1 cellular context compared by ENCODE assay signal in the genomic region with DNA sequence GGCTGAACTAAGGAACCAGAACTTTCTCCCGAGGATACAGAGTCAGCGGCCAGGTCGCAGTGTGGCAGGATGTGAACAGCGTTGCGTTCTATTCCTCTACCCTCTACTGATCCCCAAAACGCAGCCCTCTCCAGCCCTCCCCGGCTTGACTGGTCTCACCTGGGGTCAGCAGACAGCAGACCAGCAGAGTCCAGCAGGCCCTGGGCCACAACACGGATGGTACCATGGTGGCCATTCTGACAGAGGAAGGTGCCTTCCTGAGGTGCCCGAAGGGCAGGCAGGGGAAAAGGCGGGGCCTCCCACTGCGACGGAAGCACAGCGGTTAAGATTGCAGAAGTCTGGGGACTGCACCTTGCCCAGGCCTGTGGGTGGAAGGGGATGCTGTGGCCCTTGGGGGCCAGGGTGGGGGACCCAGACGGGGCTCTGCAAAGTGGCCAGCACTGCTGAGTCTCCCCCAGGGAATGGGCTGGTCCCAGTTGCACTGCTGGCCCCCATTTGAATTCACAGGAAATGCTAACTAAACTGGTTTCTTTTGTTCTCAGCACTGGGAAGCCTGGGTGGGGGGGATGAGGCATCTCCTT.
TF ChIP-seq lines count a peak whose summit lies in the region.

A gene with protein sequence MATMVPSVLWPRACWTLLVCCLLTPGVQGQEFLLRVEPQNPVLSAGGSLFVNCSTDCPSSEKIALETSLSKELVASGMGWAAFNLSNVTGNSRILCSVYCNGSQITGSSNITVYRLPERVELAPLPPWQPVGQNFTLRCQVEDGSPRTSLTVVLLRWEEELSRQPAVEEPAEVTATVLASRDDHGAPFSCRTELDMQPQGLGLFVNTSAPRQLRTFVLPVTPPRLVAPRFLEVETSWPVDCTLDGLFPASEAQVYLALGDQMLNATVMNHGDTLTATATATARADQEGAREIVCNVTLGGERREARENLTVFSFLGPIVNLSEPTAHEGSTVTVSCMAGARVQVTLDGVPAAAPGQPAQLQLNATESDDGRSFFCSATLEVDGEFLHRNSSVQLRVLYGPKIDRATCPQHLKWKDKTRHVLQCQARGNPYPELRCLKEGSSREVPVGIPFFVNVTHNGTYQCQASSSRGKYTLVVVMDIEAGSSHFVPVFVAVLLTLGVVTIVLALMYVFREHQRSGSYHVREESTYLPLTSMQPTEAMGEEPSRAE (minus strand): TSS at position 245 of the 581 bp plus-strand sequence. CDS start 10 bp downstream, at position 235.

TF ChIP-seq in HepG2, 621 proteins besides CTCF, POLR2A, EP300 and RAD21 (continued from another document):
- TF ChIP-seq, protein P1, sequence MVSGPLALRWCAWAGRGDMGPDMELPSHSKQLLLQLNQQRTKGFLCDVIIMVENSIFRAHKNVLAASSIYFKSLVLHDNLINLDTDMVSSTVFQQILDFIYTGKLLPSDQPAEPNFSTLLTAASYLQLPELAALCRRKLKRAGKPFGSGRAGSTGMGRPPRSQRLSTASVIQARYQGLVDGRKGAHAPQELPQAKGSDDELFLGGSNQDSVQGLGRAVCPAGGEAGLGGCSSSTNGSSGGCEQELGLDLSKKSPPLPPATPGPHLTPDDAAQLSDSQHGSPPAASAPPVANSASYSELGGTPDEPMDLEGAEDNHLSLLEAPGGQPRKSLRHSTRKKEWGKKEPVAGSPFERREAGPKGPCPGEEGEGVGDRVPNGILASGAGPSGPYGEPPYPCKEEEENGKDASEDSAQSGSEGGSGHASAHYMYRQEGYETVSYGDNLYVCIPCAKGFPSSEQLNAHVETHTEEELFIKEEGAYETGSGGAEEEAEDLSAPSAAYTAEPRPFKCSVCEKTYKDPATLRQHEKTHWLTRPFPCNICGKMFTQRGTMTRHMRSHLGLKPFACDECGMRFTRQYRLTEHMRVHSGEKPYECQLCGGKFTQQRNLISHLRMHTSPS (CRISPR knock-in tag; IDR thresholded peaks at IDR 0.05; ENCODE audit: low read depth), result no peak
- TF ChIP-seq HOXA7 (CRISPR knock-in tag; IDR thresholded peaks at IDR 0.05), result no peak
